ENCODE assay signal across 8 cellular contexts in genomic region chr20:53899351-53900167, GRCh38.
DNase-seq lines count a peak whose midpoint lies in the region; ATAC-seq, FAIRE-seq and TF ChIP-seq lines count a peak whose summit lies in the region.

No MANE protein-coding gene starts in this region.

- H3K4me2 ChIP-seq in endothelial cell of umbilical vein (ENCODE audit: insufficient read depth, low read length): peak overlapping the region; percentile 86
- no peak overlapping the region for H3K4me2 ChIP-seq in parathyroid adenoma (ENCODE audit: low read length)

- H3K4me3 ChIP-seq in endothelial cell of umbilical vein (replicated peaks in 1 of 3; ENCODE audit: insufficient read depth in 1 of 3, low read depth in 1 of 3, low read length in 3 of 3) (no peak overlapping the region), parathyroid adenoma (ENCODE audit: low read depth, low read length) (no peak overlapping the region)

- H3K9me1 ChIP-seq in endothelial cell of umbilical vein (replicated peaks; ENCODE audit: control insufficient read depth, extremely low read depth, insufficient read depth, low read length): no peaks in the 10 kb centered on the region

- H3K27me3 Mint-ChIP-seq in activated CD4-positive, alpha-beta T cell treated with anti-CD3 and anti-CD28 coated beads, Interleukin-2, amount 10 ng/mL, durations not matched to agents 7 days and 5 days: no peaks in the 10 kb centered on the region

- H3K4me3 Mint-ChIP-seq in activated CD4-positive, alpha-beta T cell treated with anti-CD3 and anti-CD28 coated beads, Interleukin-2, amount 10 ng/mL, durations not matched to agents 7 days and 5 days: no peak overlapping the region

- H3K9me3 ChIP-seq in endothelial cell of umbilical vein (replicated peaks; ENCODE audit: control insufficient read depth, insufficient read depth, low read length): no peaks in the 10 kb centered on the region
- H3K9me3 ChIP-seq in parathyroid adenoma (ENCODE audit: control insufficient read depth, low read length): no peaks in the 10 kb centered on the region

- H3K36me3 ChIP-seq in endothelial cell of umbilical vein (ENCODE audit: control insufficient read depth in 2 of 2, extremely low read depth in 1 of 2, insufficient read depth in 2 of 2, low read length in 2 of 2): no peaks in the 10 kb centered on the region
- H3K36me3 ChIP-seq in parathyroid adenoma (ENCODE audit: control insufficient read depth, insufficient read depth, low read length): no peaks in the 10 kb centered on the region

- no peaks in the 10 kb centered on the region for H3K36me3 Mint-ChIP-seq in activated CD4-positive, alpha-beta T cell treated with anti-CD3 and anti-CD28 coated beads, Interleukin-2, amount 10 ng/mL, durations not matched to agents 7 days and 5 days (ENCODE audit: low read depth)

- peak; percentile 72 for DNase-seq in activated gamma-delta T cell treated with Interleukin-2 at 50 U/mL for 16 hours
- no peak for DNase-seq in activated gamma-delta T cell (lab: John Stamatoyannopoulos, UW)
- DNase-seq in NCI-H526 (lab: John Stamatoyannopoulos, UW): peak; percentile 89 to 91
- peak; percentile 88 for DNase-seq in activated CD4-positive, alpha-beta T cell treated with anti-CD3 and anti-CD28 coated beads, Interleukin-2, amount 10 ng/mL, durations not matched to agents 7 days and 5 days
- peak; percentile 47 for DNase-seq in endothelial cell of umbilical vein (ENCODE audit: low read depth, low spot score)
- no peak for DNase-seq in iPS-NIHi7 (ENCODE audit: extremely low spot score)

- TF ChIP-seq CTCF in endothelial cell of umbilical vein (IDR thresholded peaks at IDR 0.05; ENCODE audit: extremely low read depth in 1 of 2, insufficient read depth in 1 of 2, low read depth in 1 of 2, low read length in 2 of 2) (no peak), parathyroid adenoma (IDR thresholded peaks at IDR 0.05) (no peak)

- BruUV-seq in endothelial cell of umbilical vein (replicated peaks; lab: Mats Ljungman, UMichigan): no TSS peak

- H3K9ac ChIP-seq in endothelial cell of umbilical vein (replicated peaks; ENCODE audit: extremely low read depth, insufficient read depth, low read length): peak overlapping the region; percentile 22
- no peak overlapping the region for H3K9ac ChIP-seq in parathyroid adenoma

- H3K4me1 Mint-ChIP-seq in activated CD4-positive, alpha-beta T cell treated with anti-CD3 and anti-CD28 coated beads, Interleukin-2, amount 10 ng/mL, durations not matched to agents 7 days and 5 days: peaks cover 71% of the 10 kb centered on the region

- H3K4me1 ChIP-seq in endothelial cell of umbilical vein (ENCODE audit: control insufficient read depth, extremely low read depth, insufficient read depth, low read length): peaks cover 50% of the 10 kb centered on the region
- peaks cover 23% of the 10 kb centered on the region for H3K4me1 ChIP-seq in parathyroid adenoma

- ATAC-seq in HG03108 (IDR thresholded peaks at IDR 0.05; ENCODE audit: unreplicated experiment): peak; percentile 79

- dilution Hi-C loops in endothelial cell of umbilical vein (cut with MboI; ENCODE audit: extremely low pct_ligation_motif_present, low sequenced_read_pairs): no loop called here

- H3K27ac Mint-ChIP-seq in activated CD4-positive, alpha-beta T cell treated with anti-CD3 and anti-CD28 coated beads, Interleukin-2, amount 10 ng/mL, durations not matched to agents 7 days and 5 days: peak overlapping the region; percentile 88

- TF ChIP-seq POLR2A in endothelial cell of umbilical vein (IDR thresholded peaks at IDR 0.05; ENCODE audit: low read depth, low read length): no peak

- FAIRE-seq in endothelial cell of umbilical vein (lab: Jason Lieb, UNC): peak; percentile 64

- intact Hi-C loops in endothelial cell of umbilical vein (cut with micrococcal nuclease): loop anchor here (1.0 to 5.0 kb wide), 7 partner anchors 27 to 1407 kb away; no protein-coding TSS in a partner anchor

- H3K9me3 Mint-ChIP-seq in activated CD4-positive, alpha-beta T cell treated with anti-CD3 and anti-CD28 coated beads, Interleukin-2, amount 10 ng/mL, durations not matched to agents 7 days and 5 days: peaks cover 8% of the 10 kb centered on the region

- H3K27ac ChIP-seq in endothelial cell of umbilical vein (ENCODE audit: insufficient read depth, low read depth, low read length) (peak overlapping the region; percentile 97), parathyroid adenoma (peak overlapping the region; percentile 30)

- no peak overlapping the region for H2AFZ ChIP-seq in endothelial cell of umbilical vein (ENCODE audit: low read depth, low read length)
- H2AFZ ChIP-seq in parathyroid adenoma: peak overlapping the region; percentile 47

- H3K27me3 ChIP-seq in endothelial cell of umbilical vein (ENCODE audit: control insufficient read depth in 2 of 2, insufficient read depth in 2 of 2, low read length in 2 of 2): no peaks in the 10 kb centered on the region
- no peaks in the 10 kb centered on the region for H3K27me3 ChIP-seq in parathyroid adenoma (ENCODE audit: control insufficient read depth, insufficient read depth, low read length)

- H4K20me1 ChIP-seq in endothelial cell of umbilical vein (replicated peaks; ENCODE audit: control insufficient read depth, extremely low read depth, insufficient read depth, low read length): no peaks in the 10 kb centered on the region

- POLR2A ChIA-PET in activated CD4-positive, alpha-beta T cell treated with anti-CD3 and anti-CD28 coated beads, Interleukin-2, amount 10 ng/mL, durations not matched to agents 7 days and 5 days (lab: Charles Lee): interaction anchor here (0.6 to 1.0 kb wide), 2 partner anchors 9 to 278 kb away, joined by 3 read pairs; no protein-coding TSS in a partner anchor
- POLR2A ChIA-PET in endothelial cell of umbilical vein (lab: Charles Lee): interaction anchor here (0.6 to 2.3 kb wide), 5 partner anchors 16 to 306 kb away, joined by 3 to 7 read pairs (median 3); partner anchors contain the start of gene ZNF217

- no peaks in the 10 kb centered on the region for H3K79me2 ChIP-seq in endothelial cell of umbilical vein (ENCODE audit: control insufficient read depth, insufficient read depth, low read length)
- no peaks in the 10 kb centered on the region for H3K79me2 ChIP-seq in parathyroid adenoma

- CTCF ChIA-PET in activated CD4-positive, alpha-beta T cell treated with anti-CD3 and anti-CD28 coated beads, Interleukin-2, amount 10 ng/mL, durations not matched to agents 7 days and 5 days (lab: Charles Lee): interaction anchor here (0.6 to 4.8 kb wide), 10 partner anchors 9 to 368 kb away, joined by 3 to 36 read pairs (median 4); no protein-coding TSS in a partner anchor
- CTCF ChIA-PET in endothelial cell of umbilical vein (lab: Charles Lee): interaction anchor here (0.7 to 5.9 kb wide), 17 partner anchors 8 to 1587 kb away, joined by 3 to 73 read pairs (median 4); no protein-coding TSS in a partner anchor

TF ChIP-seq in endothelial cell of umbilical vein, 7 proteins besides CTCF, POLR2A, EP300 and RAD21:
- no peak for TF ChIP-seq MYC (IDR thresholded peaks at IDR 0.05; ENCODE audit: low read depth, low read length)
- TF ChIP-seq FOS (IDR thresholded peaks at IDR 0.05; ENCODE audit: borderline replicate concordance, insufficient read depth, low read length): peak; percentile 33
- no peak for TF ChIP-seq JUN (IDR thresholded peaks at IDR 0.05; ENCODE audit: borderline replicate concordance, insufficient read depth, insufficient read length, low read depth)
- TF ChIP-seq, protein P1, sequence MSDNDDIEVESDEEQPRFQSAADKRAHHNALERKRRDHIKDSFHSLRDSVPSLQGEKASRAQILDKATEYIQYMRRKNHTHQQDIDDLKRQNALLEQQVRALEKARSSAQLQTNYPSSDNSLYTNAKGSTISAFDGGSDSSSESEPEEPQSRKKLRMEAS (IDR thresholded peaks at IDR 0.05; ENCODE audit: insufficient read depth, insufficient read length): no peak
- no peak for TF ChIP-seq GATA2 (IDR thresholded peaks at IDR 0.05; ENCODE audit: insufficient read depth, insufficient read length, low read depth, low read length)
- no peak for TF ChIP-seq POLR2AphosphoS5 (IDR thresholded peaks at IDR 0.05; ENCODE audit: insufficient read depth, low read depth, low read length)
- TF ChIP-seq EZH2 (IDR thresholded peaks at IDR 0.05; ENCODE audit: borderline replicate concordance, low read depth, low read length, severe bottlenecking): no peak

Comparison
In these comparisons a context has a peak if more than half of its experiments do, and no peak if none do; other contexts are left out.
1. DNase-seq: peak in activated gamma-delta T cell treated with Interleukin-2 at 50 U/mL for 16 hours (single experiment), NCI-H526 (2 of 2), activated CD4-positive, alpha-beta T cell treated with anti-CD3 and anti-CD28 coated beads, Interleukin-2, amount 10 ng/mL, durations not matched to agents 7 days and 5 days (single experiment) and endothelial cell of umbilical vein (single experiment); none in activated gamma-delta T cell (single experiment) and iPS-NIHi7 (single experiment).